In genomic region chr6:31546339-31546961, GRCh38 we compare ENCODE assay signal across 1 cellular context.
TF ChIP-seq lines count a peak whose summit lies in the region.

Gene ATP6V1G2, minus strand, starts transcription at chr6:31546608. Its CDS starts 49 bp downstream, at chr6:31546559.

TF ChIP-seq in HEK293, 187 proteins besides CTCF, POLR2A, EP300 and RAD21 (continued from another document and continues in another):
- TF ChIP-seq ZNF639 (tag by site-specific recombination; IDR thresholded peaks at IDR 0.05), result no peak
- no peak for TF ChIP-seq MZF1 (tag by site-specific recombination; IDR thresholded peaks at IDR 0.05; ENCODE audit: borderline replicate concordance)
- TF ChIP-seq SP7 (tag by site-specific recombination; IDR thresholded peaks at IDR 0.05), result no peak
- no peak for TF ChIP-seq ZNF175 (tag by site-specific recombination; IDR thresholded peaks at IDR 0.05)
- peak; percentile 8; the same call in 1 of the 2 replicates for TF ChIP-seq ZNF76 (tag by site-specific recombination; IDR thresholded peaks at IDR 0.05; ENCODE audit: borderline replicate concordance, low read depth)
- TF ChIP-seq ZNF18 (tag by site-specific recombination; IDR thresholded peaks at IDR 0.05), result no peak; the same call in 1 of the 2 replicates
- no peak for TF ChIP-seq ZNF16 (tag by site-specific recombination; IDR thresholded peaks at IDR 0.05; ENCODE audit: low read depth)
- TF ChIP-seq ZNF670 (tag by site-specific recombination; IDR thresholded peaks at IDR 0.05; ENCODE audit: low read depth), result no peak
- TF ChIP-seq ZNF10 (tag by site-specific recombination; IDR thresholded peaks at IDR 0.05), result peak; percentile 89
- no peak for TF ChIP-seq ZNF121 (tag by site-specific recombination; IDR thresholded peaks at IDR 0.05)
- no peak for TF ChIP-seq ZNF530 (tag by site-specific recombination; IDR thresholded peaks at IDR 0.05; ENCODE audit: low read depth)
- TF ChIP-seq ZBTB7A (tag by site-specific recombination; IDR thresholded peaks at IDR 0.05; ENCODE audit: low read depth), result no peak
- TF ChIP-seq ZNF654 (tag by site-specific recombination; IDR thresholded peaks at IDR 0.05; ENCODE audit: low read depth), result peak; percentile 99
- no peak for TF ChIP-seq TCF7L2 (IDR thresholded peaks at IDR 0.05; ENCODE audit: borderline replicate concordance, low read depth, low read length)
- no peak for TF ChIP-seq MEIS1 (CRISPR knock-in tag; IDR thresholded peaks at IDR 0.05; ENCODE audit: borderline replicate concordance)
- TF ChIP-seq ZNF423 (tag by site-specific recombination; IDR thresholded peaks at IDR 0.05), result no peak
- TF ChIP-seq PATZ1 (tag by site-specific recombination; IDR thresholded peaks at IDR 0.05), result 0 out of 2 replicates have a peak, but pooled peaks have one; percentile 30
- TF ChIP-seq ZNF248 (tag by site-specific recombination; IDR thresholded peaks at IDR 0.05), result no peak
- no peak for TF ChIP-seq ZNF280D (tag by site-specific recombination; IDR thresholded peaks at IDR 0.05)
- TF ChIP-seq PRDM6 (tag by site-specific recombination; IDR thresholded peaks at IDR 0.05), result no peak
- no peak for TF ChIP-seq OVOL3 (tag by site-specific recombination; IDR thresholded peaks at IDR 0.05)
- TF ChIP-seq REPIN1 (tag by site-specific recombination; IDR thresholded peaks at IDR 0.05; ENCODE audit: low read depth), result no peak
- peak; percentile 97; the same call in 1 of the 2 replicates for TF ChIP-seq ZSCAN30 (tag by site-specific recombination; IDR thresholded peaks at IDR 0.05)
- no peak for TF ChIP-seq ZNF747 (tag by site-specific recombination; IDR thresholded peaks at IDR 0.05)
- TF ChIP-seq ZNF19 (tag by site-specific recombination; IDR thresholded peaks at IDR 0.05; ENCODE audit: low read depth), result no peak
- TF ChIP-seq ZNF677 (tag by site-specific recombination; IDR thresholded peaks at IDR 0.05), result no peak
- no peak; the same call in none of the 2 replicates for TF ChIP-seq WT1 (tag by site-specific recombination; IDR thresholded peaks at IDR 0.05)
- no peak for TF ChIP-seq ZNF37A (tag by site-specific recombination; IDR thresholded peaks at IDR 0.05)
- TF ChIP-seq ZNF404 (tag by site-specific recombination; IDR thresholded peaks at IDR 0.05), result no peak
- TF ChIP-seq KLF16 (tag by site-specific recombination; IDR thresholded peaks at IDR 0.05), result peak; percentile 26; the same call in 1 of the 2 replicates
- peak; percentile 59 for TF ChIP-seq KLF17 (tag by site-specific recombination; IDR thresholded peaks at IDR 0.05)
- TF ChIP-seq ZBTB49 (tag by site-specific recombination; IDR thresholded peaks at IDR 0.05; ENCODE audit: low read depth), result no peak
- no peak; the same call in 1 of the 2 replicates for TF ChIP-seq ZNF394 (tag by site-specific recombination; IDR thresholded peaks at IDR 0.05; ENCODE audit: borderline replicate concordance)
- TF ChIP-seq HIC1 (tag by site-specific recombination; IDR thresholded peaks at IDR 0.05), result no peak
- 0 out of 2 replicates have a peak, but pooled peaks have one; percentile 27 for TF ChIP-seq YY1 (tag by site-specific recombination; IDR thresholded peaks at IDR 0.05)
- TF ChIP-seq ZNF580 (tag by site-specific recombination; IDR thresholded peaks at IDR 0.05), result no peak
- TF ChIP-seq ZNF140 (tag by site-specific recombination; IDR thresholded peaks at IDR 0.05), result no peak
- no peak for TF ChIP-seq ZFP3 (tag by site-specific recombination; IDR thresholded peaks at IDR 0.05; ENCODE audit: low read depth)
- no peak for TF ChIP-seq ZNF658 (tag by site-specific recombination; IDR thresholded peaks at IDR 0.05)
